ENCODE assay signal across 8 cellular contexts in genomic region chr1:53328490-53329182, GRCh38. TPM values are rescaled to one million over a fixed set of nuclear protein-coding genes. Genes with fewer than 3 reads are reported as not detected.
DNase-seq lines count a peak whose midpoint lies in the region; ATAC-seq, FAIRE-seq and TF ChIP-seq lines count a peak whose summit lies in the region.

No MANE protein-coding gene starts in this region.

- H3K9me3 ChIP-seq in CD4-positive, alpha-beta T cell (ENCODE audit: control insufficient read depth, low read length): no peaks in the 10 kb centered on the region
- H3K9me3 ChIP-seq in astrocyte (ENCODE audit: insufficient read depth, low read depth, low read length): no peaks in the 10 kb centered on the region
- H3K9me3 ChIP-seq in left lung: no peaks in the 10 kb centered on the region

- no peak for FAIRE-seq in astrocyte (lab: Jason Lieb, UNC)

- no peak for TF ChIP-seq CTCF in CD4-positive, alpha-beta T cell (IDR thresholded peaks at IDR 0.05)
- no peak for TF ChIP-seq CTCF in astrocyte (IDR thresholded peaks at IDR 0.05; ENCODE audit: insufficient read depth, low read depth, low read length)
- no peak for TF ChIP-seq CTCF in left lung (IDR thresholded peaks at IDR 0.05)

- peak in 3 of 10 experiments; percentile 6 to 19 (median 16) for DNase-seq in CD4-positive, alpha-beta T cell
- DNase-seq in Kasumi-1 (lab: John Stamatoyannopoulos, UW) (peak; percentile 12 to 32), astrocyte (ENCODE audit: low read depth) (no peak), left lung (peak; percentile 29 to 61), RKO (ENCODE audit: low spot score) (no peak), NCI-H748 (lab: John Stamatoyannopoulos, UW; ENCODE audit: unreplicated experiment) (no peak)

- H3K27me3 ChIP-seq in CD4-positive, alpha-beta T cell (ENCODE audit: control insufficient read depth, insufficient read depth, low read length): no peaks in the 10 kb centered on the region
- H3K27me3 ChIP-seq in astrocyte (ENCODE audit: insufficient read depth, low read length) (no peaks in the 10 kb centered on the region), left lung (peaks cover 0 to 38% of the 10 kb centered on the region in 2 donors)

- H3K36me3 ChIP-seq in astrocyte (ENCODE audit: insufficient read depth, low read length) (peaks cover 3% of the 10 kb centered on the region), left lung (peaks cover 0 to 6% of the 10 kb centered on the region in 2 donors)

- CTCF ChIA-PET in CD4-positive, alpha-beta T cell (lab: Charles Lee): no interaction called here

- peak overlapping the region; percentile 90 for H3K27ac Mint-ChIP-seq in CD4-positive, alpha-beta T cell
- peak overlapping the region; percentile 18 for H3K27ac Mint-ChIP-seq in astrocyte (ENCODE audit: unreplicated experiment)

- H3K4me3 ChIP-seq in astrocyte (ENCODE audit: insufficient read depth, low read depth, low read length) (peak overlapping the region; percentile 93), left lung (peak overlapping the region; percentile 17 to 28)

- no peaks in the 10 kb centered on the region for H3K79me2 ChIP-seq in astrocyte (ENCODE audit: insufficient read depth, low read length)

- no peaks in the 10 kb centered on the region for H3K27me3 Mint-ChIP-seq in CD4-positive, alpha-beta T cell
- peaks cover 35% of the 10 kb centered on the region for H3K27me3 Mint-ChIP-seq in astrocyte (ENCODE audit: low read depth, unreplicated experiment)

- peak overlapping the region; percentile 13 for H3K27ac ChIP-seq in CD4-positive, alpha-beta T cell (ENCODE audit: low read depth, low read length)
- H3K27ac ChIP-seq in astrocyte (ENCODE audit: low read depth, low read length): no peak overlapping the region
- H3K27ac ChIP-seq in left lung: no peak overlapping the region

- peak overlapping the region; percentile 97 for H2AFZ ChIP-seq in astrocyte (ENCODE audit: low read depth, low read length)

- no peak for ATAC-seq in CD4-positive, alpha-beta T cell (ENCODE audit: poor library complexity)
- no peak for ATAC-seq in left lung
- ATAC-seq in HG03108 (IDR thresholded peaks at IDR 0.05; ENCODE audit: unreplicated experiment): no peak
- no peak for ATAC-seq in HG03045 (IDR thresholded peaks at IDR 0.05; ENCODE audit: unreplicated experiment)

- peaks cover 6% of the 10 kb centered on the region for H4K20me1 ChIP-seq in astrocyte (ENCODE audit: insufficient read depth, low read length)

- intact Hi-C loops in CD4-positive, alpha-beta T cell (cut with DNase I, micrococcal nuclease): loop anchor here in 1 of 2 experiments (5.0 to 10.0 kb wide), 3 partner anchors 91 to 1386 kb away; partner anchors contain the start of genes IFT25, LRRC42, MAGOH and TTC4
- intact Hi-C loops in left lung (cut with DNase I): no loop called here

- peaks cover 4% of the 10 kb centered on the region for H3K36me3 Mint-ChIP-seq in CD4-positive, alpha-beta T cell (ENCODE audit: low read depth)
- peaks cover 6% of the 10 kb centered on the region for H3K36me3 Mint-ChIP-seq in astrocyte (ENCODE audit: low read depth, unreplicated experiment)

- H3K9ac ChIP-seq in astrocyte (ENCODE audit: low read length): peak overlapping the region; percentile 73

- peak overlapping the region; percentile 97 for H3K4me3 Mint-ChIP-seq in CD4-positive, alpha-beta T cell
- H3K4me3 Mint-ChIP-seq in astrocyte (ENCODE audit: unreplicated experiment): peak overlapping the region; percentile 89

- peak overlapping the region; percentile 91 for H3K4me2 ChIP-seq in astrocyte (ENCODE audit: low read length)

- H3K4me1 ChIP-seq in astrocyte (ENCODE audit: insufficient read depth, low read length): peaks cover 7% of the 10 kb centered on the region
- peaks cover 15 to 36% of the 10 kb centered on the region in 2 donors for H3K4me1 ChIP-seq in left lung

- no peaks in the 10 kb centered on the region for H3K9me3 Mint-ChIP-seq in CD4-positive, alpha-beta T cell
- no peaks in the 10 kb centered on the region for H3K9me3 Mint-ChIP-seq in astrocyte (ENCODE audit: unreplicated experiment)

- peaks cover 17% of the 10 kb centered on the region for H3K4me1 Mint-ChIP-seq in CD4-positive, alpha-beta T cell (ENCODE audit: low read depth)
- no peaks in the 10 kb centered on the region for H3K4me1 Mint-ChIP-seq in astrocyte (ENCODE audit: low read depth, unreplicated experiment)

- POLR2A ChIA-PET in CD4-positive, alpha-beta T cell (lab: Charles Lee): no interaction called here

RNA-seq across cellular contexts. Expression of gene LRP8, which starts 0.8 kb away (rescaled TPM):
- 10 to 100 TPM in 1 of 2 experiments, 1 to 10 TPM in 1; 8.1 to 11.5 TPM for total RNA-seq in CD4-positive, alpha-beta T cell
- total RNA-seq in astrocyte (12.8 and 13.9 TPM in 2 replicates), left lung (10 to 100 TPM in 1 of 2 donors, 1 to 10 TPM in 1; 7.6 to 36.6 TPM)

Comparison
In these comparisons a context has a peak if more than half of its experiments do, and no peak if none do; other contexts are left out.
1. DNase-seq: peak in Kasumi-1 (2 of 2) and left lung (2 of 2); none in astrocyte (single experiment), RKO (single experiment) and NCI-H748 (single experiment).